Comparison of ENCODE assay signal across 1 cellular context in the genomic region with DNA sequence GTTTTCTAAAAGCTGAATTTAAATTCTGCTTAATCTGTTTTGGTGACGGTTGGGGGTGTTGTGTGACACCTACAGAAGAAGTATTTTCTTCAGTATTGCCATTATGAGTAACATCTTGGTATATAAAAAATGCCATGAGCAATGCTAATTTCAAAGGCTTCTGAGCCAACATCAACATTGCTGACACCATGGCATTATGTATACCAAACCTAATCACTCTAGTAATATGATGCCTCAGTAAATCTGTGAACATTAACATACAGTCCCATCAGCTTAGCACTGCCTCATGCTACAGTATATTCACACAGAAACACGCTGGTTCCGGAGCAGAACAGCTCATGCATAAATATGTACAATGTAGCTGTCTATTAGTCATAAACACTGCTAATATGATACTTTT.
TF ChIP-seq lines count a peak whose summit lies in the region.

No MANE protein-coding gene starts in this region.

TF ChIP-seq in HEK293, 187 proteins besides CTCF, POLR2A, EP300 and RAD21 (continued from another document):
- TF ChIP-seq, protein P1, sequence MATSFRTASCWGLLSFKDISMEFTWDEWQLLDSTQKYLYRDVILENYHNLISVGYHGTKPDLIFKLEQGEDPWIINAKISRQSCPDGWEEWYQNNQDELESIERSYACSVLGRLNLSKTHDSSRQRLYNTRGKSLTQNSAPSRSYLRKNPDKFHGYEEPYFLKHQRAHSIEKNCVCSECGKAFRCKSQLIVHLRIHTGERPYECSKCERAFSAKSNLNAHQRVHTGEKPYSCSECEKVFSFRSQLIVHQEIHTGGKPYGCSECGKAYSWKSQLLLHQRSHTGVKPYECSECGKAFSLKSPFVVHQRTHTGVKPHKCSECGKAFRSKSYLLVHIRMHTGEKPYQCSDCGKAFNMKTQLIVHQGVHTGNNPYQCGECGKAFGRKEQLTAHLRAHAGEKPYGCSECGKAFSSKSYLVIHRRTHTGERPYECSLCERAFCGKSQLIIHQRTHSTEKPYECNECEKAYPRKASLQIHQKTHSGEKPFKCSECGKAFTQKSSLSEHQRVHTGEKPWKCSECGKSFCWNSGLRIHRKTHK (tag by site-specific recombination; IDR thresholded peaks at IDR 0.05), result no peak
- TF ChIP-seq ZBTB17 (tag by site-specific recombination; IDR thresholded peaks at IDR 0.05) (0 out of 2 replicates have a peak, but pooled peaks have one; percentile 16), ZNF521 (tag by site-specific recombination; IDR thresholded peaks at IDR 0.05) (no peak), ZSCAN23 (tag by site-specific recombination; IDR thresholded peaks at IDR 0.05) (no peak), ZNF558 (tag by site-specific recombination; IDR thresholded peaks at IDR 0.05) (no peak)
- TF ChIP-seq, protein P2, sequence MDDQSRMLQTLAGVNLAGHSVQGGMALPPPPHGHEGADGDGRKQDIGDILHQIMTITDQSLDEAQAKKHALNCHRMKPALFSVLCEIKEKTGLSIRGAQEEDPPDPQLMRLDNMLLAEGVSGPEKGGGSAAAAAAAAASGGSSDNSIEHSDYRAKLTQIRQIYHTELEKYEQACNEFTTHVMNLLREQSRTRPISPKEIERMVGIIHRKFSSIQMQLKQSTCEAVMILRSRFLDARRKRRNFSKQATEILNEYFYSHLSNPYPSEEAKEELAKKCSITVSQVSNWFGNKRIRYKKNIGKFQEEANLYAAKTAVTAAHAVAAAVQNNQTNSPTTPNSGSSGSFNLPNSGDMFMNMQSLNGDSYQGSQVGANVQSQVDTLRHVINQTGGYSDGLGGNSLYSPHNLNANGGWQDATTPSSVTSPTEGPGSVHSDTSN (CRISPR knock-in tag; IDR thresholded peaks at IDR 0.05), result no peak
